Comparison of ENCODE assay signal across 10 cellular contexts in genomic region chr9:35691757-35692301, GRCh38. TPM values are rescaled to one million over a fixed set of nuclear protein-coding genes. Genes with fewer than 3 reads are reported as not detected.
DNase-seq lines count a peak whose midpoint lies in the region; ATAC-seq, FAIRE-seq and TF ChIP-seq lines count a peak whose summit lies in the region.
"Had no signal": no experiment of that assay in that cellular context is flagged by ENCODE, and none has a peak within 500 bp of the region (broad histone marks: within the 10 kb centered on the region; RNA-seq: fewer than 3 reads in every experiment).

No MANE protein-coding gene starts in this region.

- H3K27ac ChIP-seq in heart right ventricle (peak overlapping the region in 9 of 10 donors; percentile 72 to 100 (median 97)), astrocyte (ENCODE audit: low read depth, low read length) (peak overlapping the region; percentile 78), vagina (peak overlapping the region; percentile 96)

- no peak for TF ChIP-seq CTCF in heart right ventricle (IDR thresholded peaks at IDR 0.05)
- TF ChIP-seq CTCF in astrocyte (IDR thresholded peaks at IDR 0.05; ENCODE audit: insufficient read depth, low read depth, low read length) = no peak
- no peak for TF ChIP-seq CTCF in vagina (IDR thresholded peaks at IDR 0.05)

- no peaks in the 10 kb centered on the region for H3K9me3 ChIP-seq in heart right ventricle
- no peaks in the 10 kb centered on the region for H3K9me3 ChIP-seq in astrocyte (ENCODE audit: insufficient read depth, low read depth, low read length)
- no peaks in the 10 kb centered on the region for H3K9me3 ChIP-seq in vagina

- H3K4me1 ChIP-seq in heart right ventricle = peaks cover 0 to 42% (median 33%) of the 10 kb centered on the region in 9 donors
- peaks cover 33% of the 10 kb centered on the region for H3K4me1 ChIP-seq in astrocyte (ENCODE audit: insufficient read depth, low read length)
- peaks cover 27% of the 10 kb centered on the region for H3K4me1 ChIP-seq in vagina

- no peak for TF ChIP-seq POLR2A in vagina (IDR thresholded peaks at IDR 0.05)

- H3K36me3 ChIP-seq in heart right ventricle = peaks cover 0 to 19% (median 0%) of the 10 kb centered on the region in 9 donors
- peaks cover 28% of the 10 kb centered on the region for H3K36me3 ChIP-seq in astrocyte (ENCODE audit: insufficient read depth, low read length)
- no peaks in the 10 kb centered on the region for H3K36me3 ChIP-seq in vagina

- H3K4me3 Mint-ChIP-seq in astrocyte (ENCODE audit: unreplicated experiment) = peak overlapping the region; percentile 85
- peak overlapping the region; percentile 87 to 98 (median 92) for H3K4me3 Mint-ChIP-seq in naive B cell

- intact Hi-C loops in heart right ventricle (cut with DNase I) (loop anchor here in 5 of 10 donors (2.0 to 5.0 kb wide), 3 partner anchors 35 to 41 kb away; partner anchors contain the start of genes CREB3 (in 2 of the 5), TLN1 (in 2 of the 5), CCDC107 (in 1 of the 5) and RMRP (in 1 of the 5)), Right ventricle myocardium superior (cut with DNase I) (loop anchor here (5.0 kb wide), 1 partner anchor 35 kb away; no protein-coding TSS in a partner anchor), vagina (cut with DNase I) (loop anchor here (5.0 kb wide), 2 partner anchors 35 kb away; partner anchors contain the start of genes CCDC107 and RMRP)

- H3K4me2 ChIP-seq in astrocyte (ENCODE audit: low read length) = peak overlapping the region; percentile 100

- H3K27ac Mint-ChIP-seq in astrocyte (ENCODE audit: unreplicated experiment) (peak overlapping the region; percentile 79), naive B cell (peak overlapping the region in 3 of 6 donors; percentile 29 to 73 (median 51))

- peak overlapping the region in 3 of 10 donors; percentile 78 to 85 (median 83) for H3K4me3 ChIP-seq in heart right ventricle
- peak overlapping the region; percentile 56 for H3K4me3 ChIP-seq in astrocyte (ENCODE audit: insufficient read depth, low read depth, low read length)
- H3K4me3 ChIP-seq in vagina = no peak overlapping the region

- no peak for DNase-seq in heart right ventricle
- DNase-seq in Right ventricle myocardium superior = no peak
- no peak for DNase-seq in astrocyte (ENCODE audit: low read depth)
- DNase-seq in naive B cell = no peak
- DNase-seq in vagina (ENCODE audit: extremely low spot score in 2 of 2) = no peak
- DNase-seq in nucleus accumbens (lab: John Stamatoyannopoulos, UW) = no peak
- DNase-seq: activated CD4-positive, alpha-beta T cell treated with anti-CD3 and anti-CD28 coated beads for 4 hours had no signal

- ATAC-seq in heart right ventricle (no peak), Right ventricle myocardium superior (ENCODE audit: poor library complexity) (no peak), naive B cell (ENCODE audit: low read depth in 2 of 2) (no peak), GM21390 (IDR thresholded peaks at IDR 0.05; ENCODE audit: unreplicated experiment) (no peak), GM19324 (IDR thresholded peaks at IDR 0.05; ENCODE audit: low FRiP score, unreplicated experiment) (no peak)

- no peak for FAIRE-seq in astrocyte (lab: Jason Lieb, UNC)

- peaks cover 22% of the 10 kb centered on the region for H3K36me3 Mint-ChIP-seq in astrocyte (ENCODE audit: low read depth, unreplicated experiment)
- H3K36me3 Mint-ChIP-seq in naive B cell = peaks cover 0 to 5% of the 10 kb centered on the region in 2 donors

- H3K4me1 Mint-ChIP-seq in astrocyte (ENCODE audit: low read depth, unreplicated experiment) (peaks cover 10% of the 10 kb centered on the region), naive B cell (peaks cover 16 to 22% (median 18%) of the 10 kb centered on the region in 3 donors)

- H3K9ac ChIP-seq in astrocyte (ENCODE audit: low read length) = peak overlapping the region; percentile 96

- H3K9me3 Mint-ChIP-seq in astrocyte (ENCODE audit: unreplicated experiment) (no peaks in the 10 kb centered on the region), naive B cell (no peaks in the 10 kb centered on the region)

- no peak overlapping the region for H2AFZ ChIP-seq in astrocyte (ENCODE audit: low read depth, low read length)

- H3K27me3 Mint-ChIP-seq in astrocyte (ENCODE audit: low read depth, unreplicated experiment) = no peaks in the 10 kb centered on the region
- no peaks in the 10 kb centered on the region for H3K27me3 Mint-ChIP-seq in naive B cell

- H3K27me3 ChIP-seq in heart right ventricle (peaks cover 0 to 8% (median 0%) of the 10 kb centered on the region in 7 donors), astrocyte (ENCODE audit: insufficient read depth, low read length) (no peaks in the 10 kb centered on the region), vagina (no peaks in the 10 kb centered on the region)

- peaks cover 42% of the 10 kb centered on the region for H4K20me1 ChIP-seq in astrocyte (ENCODE audit: insufficient read depth, low read length)

- 72 to 77% methylated on average over 13 of the region's 13 CpGs for WGBS in heart right ventricle, 2 donors

- peaks cover 36% of the 10 kb centered on the region for H3K79me2 ChIP-seq in astrocyte (ENCODE audit: insufficient read depth, low read length)

RNA-seq across cellular contexts. Expression of gene TPM2, which starts 2.1 kb away (rescaled TPM):
- 100 to 1,000 TPM; 548 to 922 (median 784) TPM for total RNA-seq in heart right ventricle
- polyA plus RNA-seq in heart right ventricle = 1,000 to 10,000 TPM in 1 of 2 donors, 100 to 1,000 TPM in 1; 597 to 1,940 TPM
- total RNA-seq in Right ventricle myocardium superior = 966 TPM
- total RNA-seq in astrocyte = 1,947 and 2,001 TPM in 2 replicates
- under 1 TPM in 1 of 6 donors, not detected in 5; 0.52 TPM for polyA plus RNA-seq in naive B cell (ENCODE audit: low read depth in 6 of 6)
- total RNA-seq in vagina = 460 TPM

RNA-seq across cellular contexts. Expression of gene CA9, which starts 18.1 kb away (rescaled TPM):
- total RNA-seq in heart right ventricle (10 to 100 TPM in 1 of 10 donors, 1 to 10 TPM in 1, under 1 TPM in 3, not detected in 5; 0.20 to 13.2 (median 0.24) TPM), Right ventricle myocardium superior (not detected), astrocyte (not detected in 2 replicates), vagina (0.98 TPM)
- polyA plus RNA-seq in heart right ventricle (1 to 10 TPM in 1 of 2 donors, not detected in 1; 1.0 TPM), naive B cell (ENCODE audit: low read depth in 6 of 6) (not detected)
- total RNA-seq: myocyte had no signal

RNA-seq across cellular contexts. Expression of gene ARHGEF39, which starts 26.8 kb away (rescaled TPM):
- total RNA-seq in heart right ventricle (under 1 TPM in 8 of 10 donors, not detected in 2; 0.09 to 0.85 (median 0.30) TPM), Right ventricle myocardium superior (0.24 TPM), astrocyte (0.53 and 1.0 TPM in 2 replicates), vagina (1.2 TPM)
- polyA plus RNA-seq in heart right ventricle (1 to 10 TPM in 1 of 2 donors, under 1 TPM in 1; 0.35 to 1.3 TPM), naive B cell (ENCODE audit: low read depth in 6 of 6) (1 to 10 TPM in 5 of 6 donors, under 1 TPM in 1; 0.90 to 4.0 (median 2.4) TPM)
- total RNA-seq: myocyte had no signal

RNA-seq across cellular contexts. Expression of gene CCDC107, which starts 33.7 kb away (rescaled TPM):
- total RNA-seq in heart right ventricle (10 to 100 TPM; 37.9 to 54.0 (median 43.9) TPM), Right ventricle myocardium superior (48.4 TPM), astrocyte (15.5 and 18.8 TPM in 2 replicates), vagina (17.2 TPM)
- polyA plus RNA-seq in heart right ventricle (100 to 1,000 TPM in 1 of 2 donors, 10 to 100 TPM in 1; 95.3 to 210 TPM), naive B cell (ENCODE audit: low read depth in 6 of 6) (10 to 100 TPM; 42.7 to 60.2 (median 51.5) TPM)

RNA-seq across cellular contexts. Expression of gene RMRP, which starts 34.0 kb away (rescaled TPM):
- total RNA-seq in heart right ventricle = over 10,000 TPM in 3 of 10 donors, 1,000 to 10,000 TPM in 7; 3,879 to 14,997 (median 5,788) TPM
- polyA plus RNA-seq in heart right ventricle = 100 to 1,000 TPM in 1 of 2 donors, 10 to 100 TPM in 1; 14.9 to 476 TPM
- 19,155 TPM for total RNA-seq in Right ventricle myocardium superior
- total RNA-seq in astrocyte = 13,402 and 14,410 TPM in 2 replicates
- polyA plus RNA-seq in naive B cell (ENCODE audit: low read depth in 6 of 6) = 10 to 100 TPM in 4 of 6 donors, not detected in 2; 41.0 to 72.3 (median 56.5) TPM
- 8,462 TPM for total RNA-seq in vagina
